In genomic region chr10:104031631-104032030, GRCh38 we compare ENCODE assay signal across 21 cellular contexts. TPM values are rescaled to one million over a fixed set of nuclear protein-coding genes. Genes with fewer than 3 reads are reported as not detected.
A peak's percentile ranks its signal among the peaks of the same experiment; 100 is the strongest.
DNase-seq lines count a peak whose midpoint lies in the region; ATAC-seq and TF ChIP-seq lines count a peak whose summit lies in the region.
"Had no signal": no experiment of that assay in that cellular context is flagged by ENCODE, and none has a peak within 500 bp of the region (broad histone marks: within the 10 kb centered on the region; RNA-seq: fewer than 3 reads in every experiment).

No MANE protein-coding gene starts in this region.

- no peak overlapping the region for H3K4me3 ChIP-seq in upper lobe of left lung
- H3K4me3 ChIP-seq: BLaER1, HAP-1, SJSA1 had no signal

- no peak overlapping the region for H3K4ac ChIP-seq in H9 (ENCODE audit: low read depth, low read length)

- H3K27ac ChIP-seq in H9 (ENCODE audit: insufficient read length, low read depth, low read length) = no peak overlapping the region
- H3K27ac ChIP-seq in caudate nucleus (ENCODE audit: low read depth, low read length) = peak overlapping the region; percentile 47
- peak overlapping the region in 3 of 4 donors; percentile 30 to 53 (median 32) for H3K27ac ChIP-seq in upper lobe of left lung
- H3K27ac ChIP-seq: 22Rv1, BLaER1, KMS-11, SJSA1 had no signal

- H3K23ac ChIP-seq in H9 (ENCODE audit: insufficient read length, low read depth, low read length) = no peak overlapping the region

- H2BK12ac ChIP-seq in H9 (ENCODE audit: insufficient read length, low read depth, low read length) = no peak overlapping the region

- peaks cover 2% of the 10 kb centered on the region for H3K4me1 Mint-ChIP-seq in activated CD4-positive, alpha-beta T cell treated with anti-CD3 and anti-CD28 coated beads, Interleukin-2, amount 10 ng/mL, durations not matched to agents 24 days and 14 days
- peaks cover 27 to 34% of the 10 kb centered on the region in 2 experiments for H3K4me1 Mint-ChIP-seq in H9

- H3K9me3 ChIP-seq in H9 (ENCODE audit: control insufficient read depth, low read depth, low read length) (no peaks in the 10 kb centered on the region), upper lobe of left lung (no peaks in the 10 kb centered on the region)
- H3K9me3 ChIP-seq: BLaER1, HAP-1, SJSA1 had no signal

- peaks cover 0 to 67% (median 10%) of the 10 kb centered on the region in 4 donors for H3K36me3 ChIP-seq in upper lobe of left lung
- H3K36me3 ChIP-seq: HAP-1 had no signal

- no peak for TF ChIP-seq CTCF in H9 (conservative IDR thresholded peaks at IDR 0.05)
- no peak for TF ChIP-seq CTCF in upper lobe of left lung (IDR thresholded peaks at IDR 0.05)

- H4K8ac ChIP-seq in H9 (replicated peaks; ENCODE audit: insufficient read length, low read depth, low read length) = no peak overlapping the region

- no peak for TF ChIP-seq EP300 in upper lobe of left lung (IDR thresholded peaks at IDR 0.05)

- peaks cover 14% of the 10 kb centered on the region for H3K36me3 Mint-ChIP-seq in activated CD4-positive, alpha-beta T cell treated with anti-CD3 and anti-CD28 coated beads, Interleukin-2, amount 10 ng/mL, durations not matched to agents 24 days and 14 days (ENCODE audit: low read depth)
- H3K36me3 Mint-ChIP-seq in H9 (ENCODE audit: insufficient read depth in 1 of 3, low read depth in 3 of 3) = peaks cover 0 to 8% (median 0%) of the 10 kb centered on the region in 3 experiments; a peak in 1 of 7 replicates

- no peak overlapping the region for H3T11ph ChIP-seq in H9 (ENCODE audit: low read length)

- H3K23me2 ChIP-seq in H9 (ENCODE audit: insufficient read length, low read depth, low read length, poor library complexity, severe bottlenecking) = no peaks in the 10 kb centered on the region

- intact Hi-C loops in activated CD4-positive, alpha-beta T cell treated with anti-CD3 and anti-CD28 coated beads, Interleukin-2, amount 10 ng/mL, durations not matched to agents 24 days and 14 days (cut with micrococcal nuclease) = no loop called here

- no peak overlapping the region for H2AFZ ChIP-seq in H9 (ENCODE audit: low read length)

- no peak overlapping the region for H2BK15ac ChIP-seq in H9 (ENCODE audit: low read depth, low read length)

- H3K56ac ChIP-seq in H9 (ENCODE audit: insufficient read length, low read depth, low read length) = no peak overlapping the region

- H3K27me3 ChIP-seq in H9 (ENCODE audit: insufficient read depth, low read length) (no peaks in the 10 kb centered on the region), upper lobe of left lung (no peaks in the 10 kb centered on the region)
- H3K27me3 ChIP-seq: BLaER1, SJSA1 had no signal

- TF ChIP-seq POLR2A in upper lobe of left lung (IDR thresholded peaks at IDR 0.05) = no peak

- H4K91ac ChIP-seq in H9 (ENCODE audit: insufficient read length, low read depth, low read length) = no peak overlapping the region

- H3K27ac Mint-ChIP-seq in activated CD4-positive, alpha-beta T cell treated with anti-CD3 and anti-CD28 coated beads, Interleukin-2, amount 10 ng/mL, durations not matched to agents 24 days and 14 days = no peak overlapping the region
- H3K27ac Mint-ChIP-seq in H9 = no peak overlapping the region

- WGBS in H9 (ENCODE audit: extremely low coverage, insufficient read length, low lambda C conversion rate) = no CpG with 5 or more reads among the region's 2 CpGs
- 64 to 75% methylated on average over 2 of the region's 2 CpGs for WGBS in upper lobe of left lung, 2 donors

- no peaks in the 10 kb centered on the region for H3K27me3 Mint-ChIP-seq in activated CD4-positive, alpha-beta T cell treated with anti-CD3 and anti-CD28 coated beads, Interleukin-2, amount 10 ng/mL, durations not matched to agents 24 days and 14 days
- no peaks in the 10 kb centered on the region for H3K27me3 Mint-ChIP-seq in H9 (ENCODE audit: low read depth)
- H3K27me3 Mint-ChIP-seq: CD8-positive, alpha-beta memory T cell had no signal

- H2AK5ac ChIP-seq in H9 (ENCODE audit: insufficient read length, low read length) = no peak overlapping the region

- H4K5ac ChIP-seq in H9 (ENCODE audit: insufficient read length, low read depth, low read length) = no peak overlapping the region

- ATAC-seq in upper lobe of left lung (ENCODE audit: low FRiP score in 2 of 2) (no peak), GM18519 (IDR thresholded peaks at IDR 0.05; ENCODE audit: low FRiP score, unreplicated experiment) (no peak), HG02852 (IDR thresholded peaks at IDR 0.05; ENCODE audit: unreplicated experiment) (no peak), GM21423 (IDR thresholded peaks at IDR 0.05; ENCODE audit: unreplicated experiment) (no peak)
- ATAC-seq: Right ventricle myocardium inferior had no signal

- no peak overlapping the region for H2BK20ac ChIP-seq in H9 (ENCODE audit: low read depth, low read length, poor library complexity, severe bottlenecking)

- H2BK120ac ChIP-seq in H9 (ENCODE audit: low read depth, low read length, poor library complexity, severe bottlenecking) = no peak overlapping the region

- H3K14ac ChIP-seq in H9 (ENCODE audit: insufficient read depth, low read length) = no peak overlapping the region

- no peaks in the 10 kb centered on the region for H3K9me3 Mint-ChIP-seq in activated CD4-positive, alpha-beta T cell treated with anti-CD3 and anti-CD28 coated beads, Interleukin-2, amount 10 ng/mL, durations not matched to agents 24 days and 14 days
- H3K9me3 Mint-ChIP-seq in H9 = no peaks in the 10 kb centered on the region
- H3K9me3 Mint-ChIP-seq: CD8-positive, alpha-beta memory T cell had no signal

- no peaks in the 10 kb centered on the region for H3K79me2 ChIP-seq in H9 (ENCODE audit: insufficient read depth, low read length)

- peak overlapping the region; percentile 38 for H3K4me2 ChIP-seq in H9 (ENCODE audit: insufficient read depth, insufficient read length, low read length)
- H3K4me2 ChIP-seq: BLaER1, KMS-11 had no signal

- no peaks in the 10 kb centered on the region for H3K79me1 ChIP-seq in H9 (ENCODE audit: insufficient read depth, low read depth, low read length, poor library complexity, severe bottlenecking)

- no peak overlapping the region for H3K4me3 Mint-ChIP-seq in activated CD4-positive, alpha-beta T cell treated with anti-CD3 and anti-CD28 coated beads, Interleukin-2, amount 10 ng/mL, durations not matched to agents 24 days and 14 days
- no peak overlapping the region for H3K4me3 Mint-ChIP-seq in H9
- H3K4me3 Mint-ChIP-seq: CD8-positive, alpha-beta memory T cell had no signal

- peak; percentile 45 for DNase-seq in activated CD4-positive, alpha-beta T cell treated with anti-CD3 and anti-CD28 coated beads, Interleukin-2, amount 10 ng/mL, durations not matched to agents 24 days and 14 days
- no peak for DNase-seq in activated CD4-positive, alpha-beta T cell treated with anti-CD3 and anti-CD28 coated beads, Interleukin-2, amount 50 U/mL, for 48 hours
- DNase-seq in H9 (no peak), caudate nucleus (lab: John Stamatoyannopoulos, UW) (peak in 1 of 61 donors; percentile 49), upper lobe of left lung (no peak)
- DNase-seq: ACHN; CD8-positive, alpha-beta memory T cell; IMR-90; NCI-H1694 treated with DMSO at 0.1 percent for 48 hours; NCI-H2081 treated with DMSO at 0.1 percent for 48 hours; NCI-H2171 treated with DMSO at 0.1 percent for 48 hours; OCI-M1 had no signal

- no peak overlapping the region for H3K9ac ChIP-seq in H9 (ENCODE audit: extremely low read depth, insufficient read length, low read length)
- H3K9ac ChIP-seq: BLaER1, KMS-11 had no signal

- H3K4me1 ChIP-seq in H9 (ENCODE audit: insufficient read depth, low read length) (peaks cover 4% of the 10 kb centered on the region; the same call in 1 of the 2 replicates), upper lobe of left lung (no peaks in the 10 kb centered on the region)
- H3K4me1 ChIP-seq: BLaER1, SJSA1 had no signal

- H3K18ac ChIP-seq in H9 (ENCODE audit: insufficient read length, low read depth, low read length) = no peak overlapping the region

- H2BK5ac ChIP-seq in H9 (ENCODE audit: insufficient read length, low read length) = no peak overlapping the region

- no peaks in the 10 kb centered on the region for H4K20me1 ChIP-seq in H9 (ENCODE audit: control insufficient read depth, insufficient read depth, insufficient read length)
- H4K20me1 ChIP-seq: BLaER1 had no signal

RNA-seq across cellular contexts. Expression of gene COL17A1, which starts 54.0 kb away (rescaled TPM):
- total RNA-seq in activated CD4-positive, alpha-beta T cell treated with anti-CD3 and anti-CD28 coated beads, Interleukin-2, amount 10 ng/mL, durations not matched to agents 24 days and 14 days = not detected in 2 replicates
- total RNA-seq in H9 (2021) (1.9 TPM in 2 replicates), upper lobe of left lung (1 to 10 TPM; 1.0 to 2.0 (median 1.6) TPM)
- total RNA-seq: CD8-positive, alpha-beta memory T cell had no signal
